13 cellular contexts compared by ENCODE assay signal in genomic region chr1:228180271-228180987, GRCh38. TPM values are rescaled to one million over a fixed set of nuclear protein-coding genes. Genes with fewer than 3 reads are reported as not detected.
A peak's percentile ranks its signal among the peaks of the same experiment; 100 is the strongest.
DNase-seq lines count a peak whose midpoint lies in the region; ATAC-seq and TF ChIP-seq lines count a peak whose summit lies in the region.
"Had no signal": no experiment of that assay in that cellular context is flagged by ENCODE, and none has a peak within 500 bp of the region (broad histone marks: within the 10 kb centered on the region; RNA-seq: fewer than 3 reads in every experiment).

No MANE protein-coding gene starts in this region.

- H3K4me3 ChIP-seq in PC-3 (ENCODE audit: low read length), result no peak overlapping the region
- no peak overlapping the region for H3K4me3 ChIP-seq in fibroblast of pulmonary artery (replicated peaks; ENCODE audit: low read depth, low read length)
- H3K4me3 ChIP-seq in upper lobe of right lung, result no peak overlapping the region
- H3K4me3 ChIP-seq: SK-N-MC, skin epidermis had no signal

- no peaks in the 10 kb centered on the region for H3K9me3 ChIP-seq in PC-3 (ENCODE audit: low read length)
- no peaks in the 10 kb centered on the region for H3K9me3 ChIP-seq in upper lobe of right lung
- H3K9me3 ChIP-seq: Caco-2 had no signal

- no peaks in the 10 kb centered on the region for H3K9me3 Mint-ChIP-seq in activated naive CD8-positive, alpha-beta T cell treated with anti-CD3 and anti-CD28 coated beads, Interleukin-2, amount 50 U/mL, for 24 hours
- no peaks in the 10 kb centered on the region for H3K9me3 Mint-ChIP-seq in activated naive CD8-positive, alpha-beta T cell treated with anti-CD3 and anti-CD28 coated beads for 36 hours
- H3K9me3 Mint-ChIP-seq: stimulated activated effector memory CD8-positive, alpha-beta T cell treated with anti-CD3 and anti-CD28 coated beads, Interleukin-12 subunit alpha, Interleukin-12 subunit beta, amount 100 ng/mL, for 72 hours had no signal

- peaks cover 2% of the 10 kb centered on the region for H3K4me1 Mint-ChIP-seq in activated naive CD8-positive, alpha-beta T cell treated with anti-CD3 and anti-CD28 coated beads, Interleukin-2, amount 50 U/mL, for 24 hours
- H3K4me1 Mint-ChIP-seq in activated naive CD8-positive, alpha-beta T cell treated with anti-CD3 and anti-CD28 coated beads for 36 hours, result peaks cover 2% of the 10 kb centered on the region

- peak; percentile 66 for TF ChIP-seq CTCF in PC-3 (conservative IDR thresholded peaks at IDR 0.05; ENCODE audit: low read depth, low read length)
- peak; percentile 33 for TF ChIP-seq CTCF in fibroblast of pulmonary artery (IDR thresholded peaks at IDR 0.05; ENCODE audit: low read length, missing control alignments)
- peak; percentile 38 for TF ChIP-seq CTCF in upper lobe of right lung (IDR thresholded peaks at IDR 0.05)

- H3K4me3 Mint-ChIP-seq in activated naive CD8-positive, alpha-beta T cell treated with anti-CD3 and anti-CD28 coated beads, Interleukin-2, amount 50 U/mL, for 24 hours, result no peak overlapping the region
- no peak overlapping the region for H3K4me3 Mint-ChIP-seq in activated naive CD8-positive, alpha-beta T cell treated with anti-CD3 and anti-CD28 coated beads for 36 hours
- H3K4me3 Mint-ChIP-seq: stimulated activated effector memory CD8-positive, alpha-beta T cell treated with anti-CD3 and anti-CD28 coated beads, Interleukin-12 subunit alpha, Interleukin-12 subunit beta, amount 100 ng/mL, for 72 hours had no signal

- H3K27me3 ChIP-seq in PC-3 (ENCODE audit: low read length) (no peaks in the 10 kb centered on the region), upper lobe of right lung (no peaks in the 10 kb centered on the region)

- intact Hi-C loops in PC-3 (cut with micrococcal nuclease), result no loop called here
- intact Hi-C loops in upper lobe of right lung (cut with DNase I), result no loop called here

- H3K9ac ChIP-seq in PC-3 (ENCODE audit: low read length), result no peak overlapping the region

- no peaks in the 10 kb centered on the region for H3K9me2 ChIP-seq in PC-3 (replicated peaks; ENCODE audit: low read length)

- no peaks in the 10 kb centered on the region for H3F3A ChIP-seq in PC-3 (ENCODE audit: low read length, unreplicated experiment)

- H4K20me1 ChIP-seq in PC-3 (ENCODE audit: low read length), result no peaks in the 10 kb centered on the region

- H3K27ac ChIP-seq in PC-3 (ENCODE audit: low read length), result no peak overlapping the region
- peak overlapping the region; percentile 66 for H3K27ac ChIP-seq in upper lobe of right lung
- H3K27ac ChIP-seq: SK-N-MC, skin epidermis had no signal

- POLR2A ChIA-PET in PC-3 (lab: Charles Lee; ENCODE audit: unreplicated experiment), result no interaction called here

- no peak overlapping the region for H3K27ac Mint-ChIP-seq in activated naive CD8-positive, alpha-beta T cell treated with anti-CD3 and anti-CD28 coated beads, Interleukin-2, amount 50 U/mL, for 24 hours
- H3K27ac Mint-ChIP-seq in activated naive CD8-positive, alpha-beta T cell treated with anti-CD3 and anti-CD28 coated beads for 36 hours, result no peak overlapping the region
- H3K27ac Mint-ChIP-seq: stimulated activated effector memory CD8-positive, alpha-beta T cell treated with anti-CD3 and anti-CD28 coated beads, Interleukin-12 subunit alpha, Interleukin-12 subunit beta, amount 100 ng/mL, for 72 hours had no signal

- peak; percentile 37 for ATAC-seq in activated naive CD8-positive, alpha-beta T cell treated with anti-CD3 and anti-CD28 coated beads, Interleukin-2, amount 50 U/mL, for 24 hours
- peak; percentile 27; the same call in 1 of the 2 replicates for ATAC-seq in PC-3
- no peak for ATAC-seq in upper lobe of right lung
- ATAC-seq in HG02973 (IDR thresholded peaks at IDR 0.05; ENCODE audit: unreplicated experiment), result no peak
- ATAC-seq in HG02763 (IDR thresholded peaks at IDR 0.05; ENCODE audit: unreplicated experiment), result no peak
- ATAC-seq: stimulated activated effector memory CD8-positive, alpha-beta T cell treated with anti-CD3 and anti-CD28 coated beads, Interleukin-12 subunit alpha, Interleukin-12 subunit beta, amount 100 ng/mL, for 72 hours had no signal

- BruUV-seq in PC-3 (replicated peaks; lab: Mats Ljungman, UMichigan), result no TSS peak

- CTCF ChIA-PET in PC-3 (lab: Charles Lee), result interaction anchor here (0.6 to 0.7 kb wide), 2 partner anchors 21 to 50 kb away, joined by 3 to 7 read pairs; no protein-coding TSS in a partner anchor

- H3K36me3 ChIP-seq in PC-3 (ENCODE audit: low read depth, low read length) (no peaks in the 10 kb centered on the region), upper lobe of right lung (peaks cover 2% of the 10 kb centered on the region)

- H3K4me1 ChIP-seq in PC-3 (ENCODE audit: insufficient read depth, low read length), result no peaks in the 10 kb centered on the region
- H3K4me1 ChIP-seq in upper lobe of right lung, result peaks cover 11% of the 10 kb centered on the region
- H3K4me1 ChIP-seq: Caco-2 had no signal

- no peaks in the 10 kb centered on the region for H3K36me3 Mint-ChIP-seq in activated naive CD8-positive, alpha-beta T cell treated with anti-CD3 and anti-CD28 coated beads, Interleukin-2, amount 50 U/mL, for 24 hours (ENCODE audit: low read depth)
- H3K36me3 Mint-ChIP-seq in activated naive CD8-positive, alpha-beta T cell treated with anti-CD3 and anti-CD28 coated beads for 36 hours, result no peaks in the 10 kb centered on the region
- H3K36me3 Mint-ChIP-seq: stimulated activated effector memory CD8-positive, alpha-beta T cell treated with anti-CD3 and anti-CD28 coated beads, Interleukin-12 subunit alpha, Interleukin-12 subunit beta, amount 100 ng/mL, for 72 hours had no signal

- no peaks in the 10 kb centered on the region for H3K27me3 Mint-ChIP-seq in activated naive CD8-positive, alpha-beta T cell treated with anti-CD3 and anti-CD28 coated beads, Interleukin-2, amount 50 U/mL, for 24 hours
- no peaks in the 10 kb centered on the region for H3K27me3 Mint-ChIP-seq in activated naive CD8-positive, alpha-beta T cell treated with anti-CD3 and anti-CD28 coated beads for 36 hours

- H2AFZ ChIP-seq in PC-3 (ENCODE audit: low read length), result no peak overlapping the region

- no peaks in the 10 kb centered on the region for H3K79me2 ChIP-seq in PC-3 (ENCODE audit: low read length)

- no peak for DNase-seq in activated naive CD8-positive, alpha-beta T cell treated with anti-CD3 and anti-CD28 coated beads, Interleukin-2, amount 50 U/mL, for 24 hours
- DNase-seq in activated naive CD8-positive, alpha-beta T cell treated with anti-CD3 and anti-CD28 coated beads for 36 hours, result no peak
- DNase-seq in PC-3 (peak; percentile 34), fibroblast of pulmonary artery (ENCODE audit: low read depth) (no peak), upper lobe of right lung (no peak), UCSD-AML1 (lab: John Stamatoyannopoulos, UW; ENCODE audit: unreplicated experiment) (no peak)
- DNase-seq: NCI-H1694 treated with DMSO at 0.1 percent for 48 hours had no signal

- no peak overlapping the region for H3K4me2 ChIP-seq in PC-3 (ENCODE audit: low read length)

RNA-seq across cellular contexts. Expression of gene IBA57, which starts 14.8 kb away (rescaled TPM):
- total RNA-seq in activated naive CD8-positive, alpha-beta T cell treated with anti-CD3 and anti-CD28 coated beads for 36 hours, result 10 to 100 TPM; 18.1 to 19.3 TPM
- total RNA-seq in PC-3 (2014; rRNA removed) (13.3 and 18.3 TPM in 2 replicates), upper lobe of right lung (13.0 TPM)

RNA-seq across cellular contexts. Expression of gene OBSCN, which starts 27.4 kb away (rescaled TPM):
- 10 to 100 TPM; 13.7 to 14.9 TPM for total RNA-seq in activated naive CD8-positive, alpha-beta T cell treated with anti-CD3 and anti-CD28 coated beads for 36 hours
- total RNA-seq in PC-3 (2014; rRNA removed), result 29.1 and 42.7 TPM in 2 replicates
- 39.4 TPM for total RNA-seq in upper lobe of right lung

RNA-seq across cellular contexts. Expression of gene GJC2, which starts 30.7 kb away (rescaled TPM):
- 1 to 10 TPM; 1.1 to 1.2 TPM for total RNA-seq in activated naive CD8-positive, alpha-beta T cell treated with anti-CD3 and anti-CD28 coated beads for 36 hours
- total RNA-seq in PC-3 (2014; rRNA removed) (1.2 and 2.2 TPM in 2 replicates), upper lobe of right lung (6.9 TPM)

RNA-seq across cellular contexts. Expression of gene GUK1, which starts 40.4 kb away (rescaled TPM):
- total RNA-seq in activated naive CD8-positive, alpha-beta T cell treated with anti-CD3 and anti-CD28 coated beads for 36 hours, result 100 to 1,000 TPM; 294 to 304 TPM
- 996 and 1,117 TPM in 2 replicates for total RNA-seq in PC-3 (2014; rRNA removed)
- total RNA-seq in upper lobe of right lung, result 203 TPM

Comparison
In these comparisons a context has a peak if more than half of its experiments do, and no peak if none do; other contexts are left out.
1. ATAC-seq: peak in activated naive CD8-positive, alpha-beta T cell treated with anti-CD3 and anti-CD28 coated beads, Interleukin-2, amount 50 U/mL, for 24 hours (single experiment) and PC-3 (single experiment); none in upper lobe of right lung (single experiment), HG02973 (single experiment) and HG02763 (single experiment).
2. Peak in every context shown above with its lines, with median percentiles within 50 percentile points of each other: CTCF ChIP-seq.